Comparison of ENCODE assay signal across 39 cellular contexts in the genomic region with DNA sequence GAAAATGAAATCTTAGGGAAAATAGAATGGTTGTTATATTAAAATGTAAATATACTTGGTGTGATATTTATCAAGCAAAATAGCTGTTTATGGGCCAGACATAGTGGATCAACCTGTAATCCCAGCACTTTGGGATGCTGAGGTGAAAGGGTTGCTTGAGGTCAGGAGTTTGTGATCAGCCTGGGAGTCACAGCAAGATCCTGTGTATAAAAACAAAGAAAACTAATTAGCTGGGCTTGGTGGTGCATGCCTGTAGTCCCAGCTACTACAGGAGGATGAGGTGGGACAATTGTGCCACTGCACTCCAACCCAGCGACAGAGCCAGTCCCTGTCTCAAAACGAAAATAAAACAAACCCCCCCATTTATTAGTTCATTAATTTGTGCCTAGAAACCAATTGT. TPM values are rescaled to one million over a fixed set of nuclear protein-coding genes. Genes with fewer than 3 reads are reported as not detected.
"Had no signal": no experiment of that assay in that cellular context is flagged by ENCODE, and none has a peak within 500 bp of the region (broad histone marks: within the 10 kb centered on the region; RNA-seq: fewer than 3 reads in every experiment).

No MANE protein-coding gene starts in this region.

- H3K27ac ChIP-seq: adrenal gland, ascending aorta, body of pancreas, brain microvascular endothelial cell, breast epithelium, cardiac muscle cell had no signal

- H3K9me3 ChIP-seq: adrenal gland, ascending aorta, body of pancreas, breast epithelium had no signal

- H3K4me3 ChIP-seq: adrenal gland, ascending aorta, body of pancreas, breast epithelium, cardiac muscle cell had no signal

- H3K36me3 ChIP-seq: adrenal gland, ascending aorta, brain microvascular endothelial cell, breast epithelium, cardiac muscle cell had no signal

- FAIRE-seq: astrocyte, bronchial epithelial cell had no signal

- H3K27me3 ChIP-seq: adrenal gland, ascending aorta, body of pancreas, brain microvascular endothelial cell, breast epithelium, cardiac muscle cell had no signal

- H3K4me1 ChIP-seq: adrenal gland, ascending aorta, body of pancreas, breast epithelium had no signal

- ATAC-seq: activated naive CD4-positive, alpha-beta T cell treated with anti-CD3 and anti-CD28 coated beads, Interleukin-2, amount 50 U/mL, for 72 hours; activated naive CD8-positive, alpha-beta T cell treated with anti-CD3 and anti-CD28 coated beads, Interleukin-2, amount 50 U/mL, for 24 hours; activated T-cell treated with anti-CD3 and anti-CD28 coated beads, Interleukin-2, amount 50 U/mL, for 4 hours; activated T-cell treated with anti-CD3 and anti-CD28 coated beads, Interleukin-2, amount 50 U/mL, for 72 hours; activated T-helper 17 cell treated with anti-CD3 and anti-CD28 coated beads, Interleukin-2, amount 50 U/mL, for 72 hours; body of pancreas had no signal

- DNase-seq: activated effector memory CD4-positive, alpha-beta T cell treated with anti-CD3 and anti-CD28 coated beads, Interleukin-2, amount 50 U/mL, for 16 hours; activated effector memory CD4-positive, alpha-beta T cell treated with Interleukin-2 at 50 U/mL for 16 hours; activated gamma-delta T cell; activated gamma-delta T cell treated with Interleukin-2 at 50 U/mL for 16 hours; activated naive CD4-positive, alpha-beta T cell; activated naive CD4-positive, alpha-beta T cell treated with anti-CD3 and anti-CD28 coated beads for 36 hours; activated naive CD4-positive, alpha-beta T cell treated with anti-CD3 and anti-CD28 coated beads, Interleukin-2, amount 10 ng/mL, durations not matched to agents 7 days and 5 days; activated naive CD4-positive, alpha-beta T cell treated with anti-CD3 and anti-CD28 coated beads, Interleukin-2, amount 50 U/mL, for 16 hours; activated naive CD4-positive, alpha-beta T cell treated with Interleukin-2 at 50 U/mL for 16 hours; activated naive CD8-positive, alpha-beta T cell treated with anti-CD3 and anti-CD28 coated beads for 36 hours; activated naive CD8-positive, alpha-beta T cell treated with anti-CD3 and anti-CD28 coated beads, Interleukin-2, amount 10 ng/mL, durations not matched to agents 7 days and 5 days; activated naive CD8-positive, alpha-beta T cell treated with anti-CD3 and anti-CD28 coated beads, Interleukin-2, amount 50 U/mL, for 24 hours; activated T-cell treated with anti-CD3 and anti-CD28 coated beads, Interleukin-2, amount 50 U/mL, for 1 hour; activated T-cell treated with anti-CD3 and anti-CD28 coated beads, Interleukin-2, amount 50 U/mL, for 24 hours; activated T-cell treated with anti-CD3 and anti-CD28 coated beads, Interleukin-2, amount 50 U/mL, for 4 hours; activated T-cell treated with anti-CD3 and anti-CD28 coated beads, Interleukin-2, amount 50 U/mL, for 48 hours; activated T-cell treated with anti-CD3 and anti-CD28 coated beads, Interleukin-2, amount 50 U/mL, for 72 hours; adrenal gland; amniotic stem cell; amygdala; anterior cingulate cortex; aorta; body of pancreas; brain microvascular endothelial cell; caudate nucleus; central memory CD4-positive, alpha-beta T cell; cerebellar nuclear complex had no signal

RNA-seq across cellular contexts. Expression of gene CFHR1, which starts 21.6 kb away (rescaled TPM):
- total RNA-seq: activated naive CD4-positive, alpha-beta T cell treated with anti-CD3 and anti-CD28 coated beads for 36 hours; activated naive CD4-positive, alpha-beta T cell treated with anti-CD3 and anti-CD28 coated beads, Interleukin-2, amount 50 U/mL, for 72 hours; activated naive CD8-positive, alpha-beta T cell treated with anti-CD3 and anti-CD28 coated beads for 36 hours; activated naive CD8-positive, alpha-beta T cell treated with anti-CD3 and anti-CD28 coated beads, Interleukin-2, amount 10 ng/mL, durations not matched to agents 7 days and 5 days; activated T-cell treated with anti-CD3 and anti-CD28 coated beads, Interleukin-2, amount 50 U/mL, for 72 hours; activated T-helper 1 cell treated with anti-CD3 and anti-CD28 coated beads, Interleukin-12 subunit alpha, Interleukin-12 subunit beta, Interleukin-2, Interleukin-4 antibody, amounts not matched to agents 30 ng/mL and 10 ng/mL and 1 ng/mL, durations not matched to agents 14 hours and 24 hours and 36 hours; activated T-helper 2 cell treated with anti-CD3 and anti-CD28 coated beads, Interferon-gamma antibody, Interleukin-2, Interleukin-4, amounts not matched to agents 10 μg/mL and 5 μg/mL and 100 μg/mL, durations not matched to agents 14 hours and 24 hours and 36 hours; body of pancreas; breast epithelium; bronchial epithelial cell; cardiac muscle cell; cardiac septum; cerebellum; chondrocyte had no signal
- polyA plus RNA-seq: cardiac muscle cell had no signal

RNA-seq across cellular contexts. Expression of gene CFHR3, which starts 23.3 kb away (rescaled TPM):
- total RNA-seq: activated naive CD4-positive, alpha-beta T cell treated with anti-CD3 and anti-CD28 coated beads for 36 hours; activated naive CD4-positive, alpha-beta T cell treated with anti-CD3 and anti-CD28 coated beads, Interleukin-2, amount 50 U/mL, for 72 hours; activated naive CD8-positive, alpha-beta T cell treated with anti-CD3 and anti-CD28 coated beads for 36 hours; activated naive CD8-positive, alpha-beta T cell treated with anti-CD3 and anti-CD28 coated beads, Interleukin-2, amount 10 ng/mL, durations not matched to agents 7 days and 5 days; activated T-cell treated with anti-CD3 and anti-CD28 coated beads, Interleukin-2, amount 50 U/mL, for 72 hours; activated T-helper 1 cell treated with anti-CD3 and anti-CD28 coated beads, Interleukin-12 subunit alpha, Interleukin-12 subunit beta, Interleukin-2, Interleukin-4 antibody, amounts not matched to agents 30 ng/mL and 10 ng/mL and 1 ng/mL, durations not matched to agents 14 hours and 24 hours and 36 hours; activated T-helper 17 cell treated with anti-CD3 and anti-CD28 coated beads, Interleukin-2, amount 50 U/mL, for 72 hours; activated T-helper 2 cell treated with anti-CD3 and anti-CD28 coated beads, Interferon-gamma antibody, Interleukin-2, Interleukin-4, amounts not matched to agents 10 μg/mL and 5 μg/mL and 100 μg/mL, durations not matched to agents 14 hours and 24 hours and 36 hours; ascending aorta; astrocyte; body of pancreas; breast epithelium; bronchial epithelial cell; cardiac septum; cerebellum; chondrocyte had no signal
- polyA plus RNA-seq: cardiac muscle cell had no signal
